Comparison of ENCODE assay signal across 2 cellular contexts in the genomic region with DNA sequence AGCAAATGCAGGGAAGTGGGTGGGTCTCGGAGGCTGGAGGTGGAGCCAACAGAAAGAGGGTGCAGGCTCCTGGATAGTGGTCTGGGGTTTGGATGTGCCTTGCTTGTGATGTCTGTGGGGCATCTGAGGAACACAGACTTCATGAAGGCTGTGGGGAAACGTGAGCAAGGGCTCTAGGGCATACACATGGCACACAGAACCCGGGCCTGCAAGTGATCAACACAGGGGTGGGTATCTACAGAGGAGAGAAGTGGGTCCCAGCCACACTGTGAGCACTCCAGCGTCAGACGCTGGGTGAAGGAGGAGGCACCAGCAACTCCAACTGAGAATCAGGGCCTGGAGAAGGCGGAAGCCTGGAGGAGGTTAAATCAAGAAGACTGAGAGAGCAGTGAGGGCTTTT.
TF ChIP-seq lines count a peak whose summit lies in the region.

No MANE protein-coding gene starts in this region.

TF ChIP-seq in IMR-90, 13 proteins besides CTCF, POLR2A, EP300 and RAD21:
- TF ChIP-seq BHLHE40 (IDR thresholded peaks at IDR 0.05; ENCODE audit: low read depth, low read length) (no peak), NFE2L2 (IDR thresholded peaks at IDR 0.05; ENCODE audit: low read depth, low read length) (no peak)

TF ChIP-seq in GM12878, 131 proteins besides CTCF, POLR2A, EP300 and RAD21:
- TF ChIP-seq KAT2A (conservative IDR thresholded peaks at IDR 0.05; ENCODE audit: control insufficient read depth, low read depth, low read length): no peak
- TF ChIP-seq, protein P1, sequence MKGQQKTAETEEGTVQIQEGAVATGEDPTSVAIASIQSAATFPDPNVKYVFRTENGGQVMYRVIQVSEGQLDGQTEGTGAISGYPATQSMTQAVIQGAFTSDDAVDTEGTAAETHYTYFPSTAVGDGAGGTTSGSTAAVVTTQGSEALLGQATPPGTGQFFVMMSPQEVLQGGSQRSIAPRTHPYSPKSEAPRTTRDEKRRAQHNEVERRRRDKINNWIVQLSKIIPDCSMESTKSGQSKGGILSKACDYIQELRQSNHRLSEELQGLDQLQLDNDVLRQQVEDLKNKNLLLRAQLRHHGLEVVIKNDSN (IDR thresholded peaks at IDR 0.05; ENCODE audit: borderline replicate concordance, extremely low read length, insufficient read depth, low read depth, low read length): no peak
- no peak for TF ChIP-seq TARDBP (IDR thresholded peaks at IDR 0.05; ENCODE audit: borderline replicate concordance)
- no peak for TF ChIP-seq TAF1 (IDR thresholded peaks at IDR 0.05; ENCODE audit: borderline replicate concordance, low read depth, low read length)
- TF ChIP-seq, protein P2, sequence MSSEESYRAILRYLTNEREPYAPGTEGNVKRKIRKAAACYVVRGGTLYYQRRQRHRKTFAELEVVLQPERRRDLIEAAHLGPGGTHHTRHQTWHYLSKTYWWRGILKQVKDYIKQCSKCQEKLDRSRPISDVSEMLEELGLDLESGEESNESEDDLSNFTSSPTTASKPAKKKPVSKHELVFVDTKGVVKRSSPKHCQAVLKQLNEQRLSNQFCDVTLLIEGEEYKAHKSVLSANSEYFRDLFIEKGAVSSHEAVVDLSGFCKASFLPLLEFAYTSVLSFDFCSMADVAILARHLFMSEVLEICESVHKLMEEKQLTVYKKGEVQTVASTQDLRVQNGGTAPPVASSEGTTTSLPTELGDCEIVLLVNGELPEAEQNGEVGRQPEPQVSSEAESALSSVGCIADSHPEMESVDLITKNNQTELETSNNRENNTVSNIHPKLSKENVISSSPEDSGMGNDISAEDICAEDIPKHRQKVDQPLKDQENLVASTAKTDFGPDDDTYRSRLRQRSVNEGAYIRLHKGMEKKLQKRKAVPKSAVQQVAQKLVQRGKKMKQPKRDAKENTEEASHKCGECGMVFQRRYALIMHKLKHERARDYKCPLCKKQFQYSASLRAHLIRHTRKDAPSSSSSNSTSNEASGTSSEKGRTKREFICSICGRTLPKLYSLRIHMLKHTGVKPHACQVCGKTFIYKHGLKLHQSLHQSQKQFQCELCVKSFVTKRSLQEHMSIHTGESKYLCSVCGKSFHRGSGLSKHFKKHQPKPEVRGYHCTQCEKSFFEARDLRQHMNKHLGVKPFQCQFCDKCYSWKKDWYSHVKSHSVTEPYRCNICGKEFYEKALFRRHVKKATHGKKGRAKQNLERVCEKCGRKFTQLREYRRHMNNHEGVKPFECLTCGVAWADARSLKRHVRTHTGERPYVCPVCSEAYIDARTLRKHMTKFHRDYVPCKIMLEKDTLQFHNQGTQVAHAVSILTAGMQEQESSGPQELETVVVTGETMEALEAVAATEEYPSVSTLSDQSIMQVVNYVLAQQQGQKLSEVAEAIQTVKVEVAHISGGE (CRISPR knock-in tag; IDR thresholded peaks at IDR 0.05): no peak
- no peak for TF ChIP-seq FOS (IDR thresholded peaks at IDR 0.05; ENCODE audit: borderline replicate concordance, extremely low read depth, insufficient read length)
- TF ChIP-seq, protein P3, sequence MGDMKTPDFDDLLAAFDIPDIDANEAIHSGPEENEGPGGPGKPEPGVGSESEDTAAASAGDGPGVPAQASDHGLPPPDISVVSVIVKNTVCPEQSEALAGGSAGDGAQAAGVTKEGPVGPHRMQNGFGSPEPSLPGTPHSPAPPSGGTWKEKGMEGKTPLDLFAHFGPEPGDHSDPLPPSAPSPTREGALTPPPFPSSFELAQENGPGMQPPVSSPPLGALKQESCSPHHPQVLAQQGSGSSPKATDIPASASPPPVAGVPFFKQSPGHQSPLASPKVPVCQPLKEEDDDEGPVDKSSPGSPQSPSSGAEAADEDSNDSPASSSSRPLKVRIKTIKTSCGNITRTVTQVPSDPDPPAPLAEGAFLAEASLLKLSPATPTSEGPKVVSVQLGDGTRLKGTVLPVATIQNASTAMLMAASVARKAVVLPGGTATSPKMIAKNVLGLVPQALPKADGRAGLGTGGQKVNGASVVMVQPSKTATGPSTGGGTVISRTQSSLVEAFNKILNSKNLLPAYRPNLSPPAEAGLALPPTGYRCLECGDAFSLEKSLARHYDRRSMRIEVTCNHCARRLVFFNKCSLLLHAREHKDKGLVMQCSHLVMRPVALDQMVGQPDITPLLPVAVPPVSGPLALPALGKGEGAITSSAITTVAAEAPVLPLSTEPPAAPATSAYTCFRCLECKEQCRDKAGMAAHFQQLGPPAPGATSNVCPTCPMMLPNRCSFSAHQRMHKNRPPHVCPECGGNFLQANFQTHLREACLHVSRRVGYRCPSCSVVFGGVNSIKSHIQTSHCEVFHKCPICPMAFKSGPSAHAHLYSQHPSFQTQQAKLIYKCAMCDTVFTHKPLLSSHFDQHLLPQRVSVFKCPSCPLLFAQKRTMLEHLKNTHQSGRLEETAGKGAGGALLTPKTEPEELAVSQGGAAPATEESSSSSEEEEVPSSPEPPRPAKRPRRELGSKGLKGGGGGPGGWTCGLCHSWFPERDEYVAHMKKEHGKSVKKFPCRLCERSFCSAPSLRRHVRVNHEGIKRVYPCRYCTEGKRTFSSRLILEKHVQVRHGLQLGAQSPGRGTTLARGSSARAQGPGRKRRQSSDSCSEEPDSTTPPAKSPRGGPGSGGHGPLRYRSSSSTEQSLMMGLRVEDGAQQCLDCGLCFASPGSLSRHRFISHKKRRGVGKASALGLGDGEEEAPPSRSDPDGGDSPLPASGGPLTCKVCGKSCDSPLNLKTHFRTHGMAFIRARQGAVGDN (IDR thresholded peaks at IDR 0.05): no peak
- TF ChIP-seq SUPT20H (IDR thresholded peaks at IDR 0.05; ENCODE audit: borderline replicate concordance, control insufficient read depth, low read depth, low read length): no peak
- no peak for TF ChIP-seq JUNB (IDR thresholded peaks at IDR 0.05)
- no peak for TF ChIP-seq ZNF622 (IDR thresholded peaks at IDR 0.05)
- TF ChIP-seq POLR2AphosphoS5 (IDR thresholded peaks at IDR 0.05; ENCODE audit: low read length): no peak
- TF ChIP-seq HDGF (IDR thresholded peaks at IDR 0.05): no peak
- no peak for TF ChIP-seq MYB (IDR thresholded peaks at IDR 0.05; ENCODE audit: borderline replicate concordance, low read depth, low read length)
- no peak for TF ChIP-seq ESRRA (IDR thresholded peaks at IDR 0.05; ENCODE audit: low read length)
- TF ChIP-seq, protein P4, sequence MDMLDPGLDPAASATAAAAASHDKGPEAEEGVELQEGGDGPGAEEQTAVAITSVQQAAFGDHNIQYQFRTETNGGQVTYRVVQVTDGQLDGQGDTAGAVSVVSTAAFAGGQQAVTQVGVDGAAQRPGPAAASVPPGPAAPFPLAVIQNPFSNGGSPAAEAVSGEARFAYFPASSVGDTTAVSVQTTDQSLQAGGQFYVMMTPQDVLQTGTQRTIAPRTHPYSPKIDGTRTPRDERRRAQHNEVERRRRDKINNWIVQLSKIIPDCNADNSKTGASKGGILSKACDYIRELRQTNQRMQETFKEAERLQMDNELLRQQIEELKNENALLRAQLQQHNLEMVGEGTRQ (IDR thresholded peaks at IDR 0.05; ENCODE audit: borderline replicate concordance, low read depth, low read length): no peak
- TF ChIP-seq, protein P5, sequence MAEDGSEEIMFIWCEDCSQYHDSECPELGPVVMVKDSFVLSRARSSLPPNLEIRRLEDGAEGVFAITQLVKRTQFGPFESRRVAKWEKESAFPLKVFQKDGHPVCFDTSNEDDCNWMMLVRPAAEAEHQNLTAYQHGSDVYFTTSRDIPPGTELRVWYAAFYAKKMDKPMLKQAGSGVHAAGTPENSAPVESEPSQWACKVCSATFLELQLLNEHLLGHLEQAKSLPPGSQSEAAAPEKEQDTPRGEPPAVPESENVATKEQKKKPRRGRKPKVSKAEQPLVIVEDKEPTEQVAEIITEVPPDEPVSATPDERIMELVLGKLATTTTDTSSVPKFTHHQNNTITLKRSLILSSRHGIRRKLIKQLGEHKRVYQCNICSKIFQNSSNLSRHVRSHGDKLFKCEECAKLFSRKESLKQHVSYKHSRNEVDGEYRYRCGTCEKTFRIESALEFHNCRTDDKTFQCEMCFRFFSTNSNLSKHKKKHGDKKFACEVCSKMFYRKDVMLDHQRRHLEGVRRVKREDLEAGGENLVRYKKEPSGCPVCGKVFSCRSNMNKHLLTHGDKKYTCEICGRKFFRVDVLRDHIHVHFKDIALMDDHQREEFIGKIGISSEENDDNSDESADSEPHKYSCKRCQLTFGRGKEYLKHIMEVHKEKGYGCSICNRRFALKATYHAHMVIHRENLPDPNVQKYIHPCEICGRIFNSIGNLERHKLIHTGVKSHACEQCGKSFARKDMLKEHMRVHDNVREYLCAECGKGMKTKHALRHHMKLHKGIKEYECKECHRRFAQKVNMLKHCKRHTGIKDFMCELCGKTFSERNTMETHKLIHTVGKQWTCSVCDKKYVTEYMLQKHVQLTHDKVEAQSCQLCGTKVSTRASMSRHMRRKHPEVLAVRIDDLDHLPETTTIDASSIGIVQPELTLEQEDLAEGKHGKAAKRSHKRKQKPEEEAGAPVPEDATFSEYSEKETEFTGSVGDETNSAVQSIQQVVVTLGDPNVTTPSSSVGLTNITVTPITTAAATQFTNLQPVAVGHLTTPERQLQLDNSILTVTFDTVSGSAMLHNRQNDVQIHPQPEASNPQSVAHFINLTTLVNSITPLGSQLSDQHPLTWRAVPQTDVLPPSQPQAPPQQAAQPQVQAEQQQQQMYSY (CRISPR knock-in tag; IDR thresholded peaks at IDR 0.05): no peak
- TF ChIP-seq RBBP5 (conservative IDR thresholded peaks at IDR 0.05): no peak
- TF ChIP-seq ZNF217 (IDR thresholded peaks at IDR 0.05): no peak
- TF ChIP-seq, protein P6, sequence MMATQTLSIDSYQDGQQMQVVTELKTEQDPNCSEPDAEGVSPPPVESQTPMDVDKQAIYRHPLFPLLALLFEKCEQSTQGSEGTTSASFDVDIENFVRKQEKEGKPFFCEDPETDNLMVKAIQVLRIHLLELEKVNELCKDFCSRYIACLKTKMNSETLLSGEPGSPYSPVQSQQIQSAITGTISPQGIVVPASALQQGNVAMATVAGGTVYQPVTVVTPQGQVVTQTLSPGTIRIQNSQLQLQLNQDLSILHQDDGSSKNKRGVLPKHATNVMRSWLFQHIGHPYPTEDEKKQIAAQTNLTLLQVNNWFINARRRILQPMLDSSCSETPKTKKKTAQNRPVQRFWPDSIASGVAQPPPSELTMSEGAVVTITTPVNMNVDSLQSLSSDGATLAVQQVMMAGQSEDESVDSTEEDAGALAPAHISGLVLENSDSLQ (IDR thresholded peaks at IDR 0.05): no peak
- no peak for TF ChIP-seq RB1 (IDR thresholded peaks at IDR 0.05; ENCODE audit: borderline replicate concordance)
